ENCODE assay signal across 8 cellular contexts in genomic region chr5:140347382-140347781, GRCh38. TPM values are rescaled to one million over a fixed set of nuclear protein-coding genes. Genes with fewer than 3 reads are reported as not detected.
DNase-seq lines count a peak whose midpoint lies in the region; ATAC-seq and TF ChIP-seq lines count a peak whose summit lies in the region.

No MANE protein-coding gene starts in this region.

- H3K9me2 ChIP-seq in neural cell (ENCODE audit: insufficient read depth, low read length) (no peaks in the 10 kb centered on the region), GM23248 (ENCODE audit: insufficient read depth) (no peaks in the 10 kb centered on the region)

- no peak for TF ChIP-seq EP300 in neural cell (conservative IDR thresholded peaks at IDR 0.05; ENCODE audit: poor library complexity, severe bottlenecking)

- H3K4me3 ChIP-seq in CD4-positive, CD25-positive, alpha-beta regulatory T cell (ENCODE audit: low read depth, low read length) = peak overlapping the region; percentile 53
- H3K4me3 ChIP-seq in Peyer's patch (peak overlapping the region in 1 of 4 donors; percentile 90), neural cell (ENCODE audit: low read length) (peak overlapping the region; percentile 92), H7 (ENCODE audit: insufficient read depth, low read depth, low read length) (no peak overlapping the region), GM23248 (no peak overlapping the region)

- H3K9me3 ChIP-seq in CD4-positive, CD25-positive, alpha-beta regulatory T cell (ENCODE audit: control insufficient read depth in 2 of 2, low read length in 2 of 2) = no peaks in the 10 kb centered on the region
- no peaks in the 10 kb centered on the region for H3K9me3 ChIP-seq in Peyer's patch
- H3K9me3 ChIP-seq in neural cell (ENCODE audit: low read length) = no peaks in the 10 kb centered on the region
- no peaks in the 10 kb centered on the region for H3K9me3 ChIP-seq in GM23248 (ENCODE audit: low read depth)

- H3K4me1 ChIP-seq in CD4-positive, CD25-positive, alpha-beta regulatory T cell (ENCODE audit: control insufficient read depth, insufficient read depth, low read length, poor library complexity, severe bottlenecking) = peaks cover 22% of the 10 kb centered on the region
- H3K4me1 ChIP-seq in Peyer's patch = peaks cover 4 to 46% (median 9%) of the 10 kb centered on the region in 4 donors
- peaks cover 17% of the 10 kb centered on the region for H3K4me1 ChIP-seq in GM23248 (ENCODE audit: insufficient read depth)

- no peak for TF ChIP-seq RAD21 in neural cell (conservative IDR thresholded peaks at IDR 0.05)

- H3K9ac ChIP-seq in neural cell (ENCODE audit: low read length) (no peak overlapping the region), GM23248 (no peak overlapping the region)

- no peak overlapping the region for H3K27ac Mint-ChIP-seq in CD4-positive, CD25-positive, alpha-beta regulatory T cell
- H3K27ac Mint-ChIP-seq in endothelial cell (ENCODE audit: unreplicated experiment) = peak overlapping the region; percentile 48

- no peak overlapping the region for H3K27ac ChIP-seq in CD4-positive, CD25-positive, alpha-beta regulatory T cell (ENCODE audit: insufficient read depth, low read length, poor library complexity, severe bottlenecking)
- peak overlapping the region in 3 of 4 donors; percentile 71 to 95 (median 86) for H3K27ac ChIP-seq in Peyer's patch
- no peak overlapping the region for H3K27ac ChIP-seq in neural cell (ENCODE audit: low read length)
- H3K27ac ChIP-seq in GM23248 = no peak overlapping the region

- peaks cover 9 to 46% (median 22%) of the 10 kb centered on the region in 4 donors for H3K4me1 Mint-ChIP-seq in CD4-positive, CD25-positive, alpha-beta regulatory T cell
- peaks cover 47% of the 10 kb centered on the region for H3K4me1 Mint-ChIP-seq in endothelial cell (ENCODE audit: unreplicated experiment)

- peaks cover 26% of the 10 kb centered on the region for H3K27me3 Mint-ChIP-seq in CD4-positive, CD25-positive, alpha-beta regulatory T cell
- H3K27me3 Mint-ChIP-seq in endothelial cell (ENCODE audit: unreplicated experiment) = peaks cover 8% of the 10 kb centered on the region

- H3K27me3 ChIP-seq in CD4-positive, CD25-positive, alpha-beta regulatory T cell (ENCODE audit: control insufficient read depth, insufficient read depth, low read length) = peaks cover 3% of the 10 kb centered on the region
- no peaks in the 10 kb centered on the region for H3K27me3 ChIP-seq in Peyer's patch
- no peaks in the 10 kb centered on the region for H3K27me3 ChIP-seq in neural cell (ENCODE audit: insufficient read depth, low read depth, low read length)
- H3K27me3 ChIP-seq in H7 (ENCODE audit: control insufficient read depth, insufficient read depth, low read length) = peaks cover 4% of the 10 kb centered on the region
- H3K27me3 ChIP-seq in GM23248 (replicated peaks; ENCODE audit: insufficient read depth) = no peaks in the 10 kb centered on the region

- H2AFZ ChIP-seq in neural cell (ENCODE audit: low read depth, low read length) (no peak overlapping the region), GM23248 (no peak overlapping the region)

- H3K4me2 ChIP-seq in neural cell (ENCODE audit: low read length) = no peak overlapping the region
- H3K4me2 ChIP-seq in GM23248 (ENCODE audit: unreplicated experiment) = no peak overlapping the region

- H3F3A ChIP-seq in neural cell (ENCODE audit: insufficient read depth, low read length, poor library complexity, severe bottlenecking) (no peaks in the 10 kb centered on the region), GM23248 (ENCODE audit: insufficient read depth) (no peaks in the 10 kb centered on the region)

- no peak for ATAC-seq in CD4-positive, CD25-positive, alpha-beta regulatory T cell (ENCODE audit: low read depth in 2 of 2)

- 76 to 83% methylated on average over 2 of the region's 2 CpGs for WGBS in GM23248 (ENCODE audit: low coverage in 1 of 2, low lambda C conversion rate in 2 of 2, missing lambda C conversion rate in 2 of 2), 2 experiments

- H4K20me1 ChIP-seq in neural cell (ENCODE audit: insufficient read depth) (no peaks in the 10 kb centered on the region), GM23248 (ENCODE audit: insufficient read depth) (no peaks in the 10 kb centered on the region)

- H3K36me3 ChIP-seq in CD4-positive, CD25-positive, alpha-beta regulatory T cell (ENCODE audit: control insufficient read depth, insufficient read depth, low read length) = no peaks in the 10 kb centered on the region
- H3K36me3 ChIP-seq in Peyer's patch (peaks cover 0 to 4% (median 0%) of the 10 kb centered on the region in 3 donors), neural cell (ENCODE audit: insufficient read depth, low read length) (no peaks in the 10 kb centered on the region), H7 (replicated peaks; ENCODE audit: control insufficient read depth, insufficient read depth, low read length) (no peaks in the 10 kb centered on the region; the same call in 1 of the 2 replicates), GM23248 (ENCODE audit: low read depth) (no peaks in the 10 kb centered on the region)

- no peaks in the 10 kb centered on the region for H3K36me3 Mint-ChIP-seq in CD4-positive, CD25-positive, alpha-beta regulatory T cell
- peaks cover 4% of the 10 kb centered on the region for H3K36me3 Mint-ChIP-seq in endothelial cell (ENCODE audit: low read depth, unreplicated experiment)

- H3K79me2 ChIP-seq in neural cell (replicated peaks; ENCODE audit: insufficient read depth, low read length) (no peaks in the 10 kb centered on the region), GM23248 (ENCODE audit: insufficient read depth) (peaks cover 14% of the 10 kb centered on the region)

- DNase-seq in CD4-positive, CD25-positive, alpha-beta regulatory T cell = no peak
- DNase-seq in Peyer's patch (no peak), endothelial cell (ENCODE audit: low spot score) (no peak), NCI-H1694 (lab: John Stamatoyannopoulos, UW) (no peak), AG08395 (ENCODE audit: low spot score) (no peak), H7 (no peak), GM23248 (no peak)

- TF ChIP-seq CTCF in Peyer's patch (IDR thresholded peaks at IDR 0.05) (no peak), endothelial cell (IDR thresholded peaks at IDR 0.05; ENCODE audit: unreplicated experiment) (no peak), neural cell (IDR thresholded peaks at IDR 0.05; ENCODE audit: poor library complexity, severe bottlenecking) (no peak)

- H3K9me3 Mint-ChIP-seq in CD4-positive, CD25-positive, alpha-beta regulatory T cell = peaks cover 0 to 2% (median 0%) of the 10 kb centered on the region in 7 donors
- no peaks in the 10 kb centered on the region for H3K9me3 Mint-ChIP-seq in endothelial cell (ENCODE audit: unreplicated experiment)

- in situ Hi-C loops in GM23248 (cut with MboI) = no loop called here

- TF ChIP-seq POLR2A in Peyer's patch (IDR thresholded peaks at IDR 0.05) = no peak

- peak overlapping the region; percentile 49 to 83 (median 82) for H3K4me3 Mint-ChIP-seq in CD4-positive, CD25-positive, alpha-beta regulatory T cell
- H3K4me3 Mint-ChIP-seq in endothelial cell (ENCODE audit: unreplicated experiment) = peak overlapping the region; percentile 89

TF ChIP-seq in neural cell, 6 proteins besides CTCF, POLR2A, EP300 and RAD21 (continues in another document):
- TF ChIP-seq SMC3 (conservative IDR thresholded peaks at IDR 0.05; ENCODE audit: poor library complexity) (no peak), EZH2 (IDR thresholded peaks at IDR 0.05; ENCODE audit: borderline replicate concordance, insufficient read depth, low read length, poor library complexity, severe bottlenecking) (no peak), TAF1 (IDR thresholded peaks at IDR 0.05; ENCODE audit: low read depth) (no peak), POLR2AphosphoS5 (IDR thresholded peaks at IDR 0.05) (no peak), MXI1 (conservative IDR thresholded peaks at IDR 0.05; ENCODE audit: poor library complexity, severe bottlenecking) (no peak)

RNA-seq across cellular contexts. Expression of gene HBEGF, which starts 1.0 kb away (rescaled TPM):
- total RNA-seq in CD4-positive, CD25-positive, alpha-beta regulatory T cell = 0.47 TPM
- not detected for polyA plus RNA-seq in CD4-positive, CD25-positive, alpha-beta regulatory T cell
- total RNA-seq in Peyer's patch = 10 to 100 TPM in 2 of 4 donors, 1 to 10 TPM in 2; 4.1 to 41.0 (median 10.1) TPM
- 22.6 TPM for total RNA-seq in endothelial cell (ENCODE audit: unreplicated experiment)
- 6.7 and 9.8 TPM in 2 replicates for polyA plus RNA-seq in neural cell
- polyA minus RNA-seq in neural cell = 4.6 and 6.0 TPM in 2 replicates
- total RNA-seq in H7 (2014; rRNA removed; shearing (Covaris generic)) = 1.6 and 2.3 TPM in 2 replicates
- total RNA-seq in GM23248 (2014; rRNA removed; shearing (Covaris generic)) = 7.5 and 9.5 TPM in 2 replicates
- polyA plus RNA-seq in GM23248 (2016; fragmentation: Nextera tagmentation; extraction: Ambion mirVana) = 4.5 and 4.9 TPM in 2 replicates

RNA-seq across cellular contexts. Expression of gene SLC4A9, which starts 12.6 kb away (rescaled TPM):
- not detected for total RNA-seq in CD4-positive, CD25-positive, alpha-beta regulatory T cell
- polyA plus RNA-seq in CD4-positive, CD25-positive, alpha-beta regulatory T cell = not detected
- total RNA-seq in Peyer's patch (1 to 10 TPM in 1 of 4 donors, under 1 TPM in 2, not detected in 1; 0.38 to 2.5 (median 0.40) TPM), endothelial cell (ENCODE audit: unreplicated experiment) (0.23 TPM)
- polyA plus RNA-seq in neural cell (not detected in 2 replicates), GM23248 (2016; fragmentation: Nextera tagmentation; extraction: Ambion mirVana) (not detected in 2 replicates)
- not detected in 2 replicates for polyA minus RNA-seq in neural cell
- 0.33 TPM in 1 of 2 replicates, not detected in the other for total RNA-seq in H7 (2014; rRNA removed; shearing (Covaris generic))
- not detected in 2 replicates for total RNA-seq in GM23248 (2014; rRNA removed; shearing (Covaris generic))

RNA-seq across cellular contexts. Expression of gene PFDN1, which starts 44.5 kb away (rescaled TPM):
- total RNA-seq in CD4-positive, CD25-positive, alpha-beta regulatory T cell = 34.3 TPM
- 100 to 1,000 TPM; 107 to 152 (median 120) TPM for polyA plus RNA-seq in CD4-positive, CD25-positive, alpha-beta regulatory T cell
- total RNA-seq in Peyer's patch (100 to 1,000 TPM in 2 of 4 donors, 10 to 100 TPM in 2; 90.6 to 142 (median 109) TPM), endothelial cell (ENCODE audit: unreplicated experiment) (86.2 TPM)
- polyA plus RNA-seq in neural cell (147 and 159 TPM in 2 replicates), GM23248 (2016; fragmentation: Nextera tagmentation; extraction: Ambion mirVana) (87.0 and 99.9 TPM in 2 replicates)
- 70.1 and 86.4 TPM in 2 replicates for polyA minus RNA-seq in neural cell
- total RNA-seq in H7 (2014; rRNA removed; shearing (Covaris generic)) = 81.8 and 82.9 TPM in 2 replicates
- total RNA-seq in GM23248 (2014; rRNA removed; shearing (Covaris generic)) = 94.3 and 95.8 TPM in 2 replicates

RNA-seq across cellular contexts. Expression of gene ANKHD1, which starts 54.3 kb away (rescaled TPM):
- 227 TPM for total RNA-seq in CD4-positive, CD25-positive, alpha-beta regulatory T cell
- 10 to 100 TPM; 58.2 to 78.2 (median 64.6) TPM for polyA plus RNA-seq in CD4-positive, CD25-positive, alpha-beta regulatory T cell
- total RNA-seq in Peyer's patch (100 to 1,000 TPM; 141 to 236 (median 211) TPM), endothelial cell (ENCODE audit: unreplicated experiment) (138 TPM)
- polyA plus RNA-seq in neural cell (58.9 and 61.8 TPM in 2 replicates), GM23248 (2016; fragmentation: Nextera tagmentation; extraction: Ambion mirVana) (24.3 and 26.1 TPM in 2 replicates)
- 144 and 158 TPM in 2 replicates for polyA minus RNA-seq in neural cell
- total RNA-seq in H7 (2014; rRNA removed; shearing (Covaris generic)) = 49.2 and 58.0 TPM in 2 replicates
- total RNA-seq in GM23248 (2014; rRNA removed; shearing (Covaris generic)) = 27.9 and 40.5 TPM in 2 replicates

Comparison
In these comparisons a context has a peak if more than half of its experiments do, and no peak if none do; other contexts are left out.
1. H3K27ac ChIP-seq: peak in Peyer's patch (3 of 4); none in CD4-positive, CD25-positive, alpha-beta regulatory T cell (single experiment), neural cell (single experiment) and GM23248 (single experiment).
2. H3K4me3 ChIP-seq: peak in CD4-positive, CD25-positive, alpha-beta regulatory T cell (single experiment) and neural cell (single experiment); none in H7 (single experiment) and GM23248 (single experiment).